In genomic region chr12:29992366-29992765, GRCh38 we compare ENCODE assay signal across 18 cellular contexts.
"Had no signal": no experiment of that assay in that cellular context is flagged by ENCODE, and none has a peak within 500 bp of the region (broad histone marks: within the 10 kb centered on the region; RNA-seq: fewer than 3 reads in every experiment).

No MANE protein-coding gene starts in this region.

- H3K27ac ChIP-seq: SJSA1, SK-N-MC had no signal

- DNase-seq: Karpas-422, KG1, MG63, NCI-H1092, NCI-H1105 treated with DMSO at 0.1 percent for 48 hours, NCI-H1417 treated with DMSO at 0.1 percent for 48 hours, NCI-H146, NCI-H1694 treated with DMSO at 0.1 percent for 48 hours, NCI-H1930, NCI-H2081, NCI-H2107, NCI-H2227 treated with DMSO at 0.1 percent for 48 hours, NCI-H526, Right ventricle myocardium superior, RPMI8226, SIG-M5 had no signal

- H3K4me3 ChIP-seq: MG63, SJSA1, SK-N-MC had no signal

- H3K27me3 ChIP-seq: MG63, SJSA1 had no signal

- H3K9me3 ChIP-seq: MG63, SJSA1 had no signal

- H3K4me1 ChIP-seq: SJSA1 had no signal

- H3K36me3 ChIP-seq: MG63, SJSA1 had no signal
